Comparison of ENCODE assay signal across 16 cellular contexts in genomic region chr2:148599112-148599991, GRCh38.
"Had no signal": no experiment of that assay in that cellular context is flagged by ENCODE, and none has a peak within 500 bp of the region (broad histone marks: within the 10 kb centered on the region; RNA-seq: fewer than 3 reads in every experiment).

No MANE protein-coding gene starts in this region.

- H3K4me3 ChIP-seq: ascending aorta, breast epithelium, heart left ventricle, lower lobe of right lung, neural progenitor cell, pancreas, thyroid gland had no signal

- H3K4me1 ChIP-seq: ascending aorta, breast epithelium, foreskin keratinocyte, heart left ventricle, lower lobe of right lung, neural progenitor cell, pancreas, thyroid gland had no signal

- H3K9me3 ChIP-seq: ascending aorta, pancreas, thyroid gland had no signal

- H2AFZ ChIP-seq: neural progenitor cell had no signal

- DNase-seq: activated CD4-positive, alpha-beta T cell treated with anti-CD3 and anti-CD28 coated beads, Interleukin-2, amount 10 ng/mL, durations not matched to agents 24 days and 14 days; activated CD4-positive, CD25-positive, alpha-beta regulatory T cell; activated CD8-positive, alpha-beta memory T cell treated with anti-CD3 and anti-CD28 coated beads, Interleukin-2, amount 50 U/mL, for 48 hours; activated gamma-delta T cell treated with Interleukin-2 at 50 U/mL for 16 hours; activated T-cell treated with anti-CD3 and anti-CD28 coated beads, Interleukin-2, amount 50 U/mL, for 72 hours; effector memory CD4-positive, alpha-beta T cell; foreskin keratinocyte; heart left ventricle; left cardiac atrium; lower lobe of right lung; pancreas; thyroid gland had no signal

- H3K4me2 ChIP-seq: neural progenitor cell had no signal

- ATAC-seq: activated T-cell treated with anti-CD3 and anti-CD28 coated beads, Interleukin-2, amount 50 U/mL, for 72 hours; foreskin keratinocyte; left cardiac atrium; lower lobe of right lung; pancreas; stimulated activated effector memory CD8-positive, alpha-beta T cell treated with anti-CD3 and anti-CD28 coated beads, Interleukin-12 subunit alpha, Interleukin-12 subunit beta, amount 100 ng/mL, for 72 hours had no signal

- H3K27ac ChIP-seq: ascending aorta, breast epithelium, foreskin keratinocyte, heart left ventricle, lower lobe of right lung, neural progenitor cell, pancreas, thyroid gland had no signal

- H3K27me3 ChIP-seq: ascending aorta, breast epithelium, foreskin keratinocyte, heart left ventricle, neural progenitor cell, pancreas, thyroid gland had no signal

- H3K36me3 ChIP-seq: ascending aorta, breast epithelium, heart left ventricle, lower lobe of right lung, neural progenitor cell, pancreas, thyroid gland had no signal
